Comparison of ENCODE assay signal across 11 cellular contexts in genomic region chrX:39576081-39576701, GRCh38.
DNase-seq lines count a peak whose midpoint lies in the region; TF ChIP-seq lines count a peak whose summit lies in the region.
"Had no signal": no experiment of that assay in that cellular context is flagged by ENCODE, and none has a peak within 500 bp of the region (broad histone marks: within the 10 kb centered on the region; RNA-seq: fewer than 3 reads in every experiment).

No MANE protein-coding gene starts in this region.

- H2AK5ac ChIP-seq in neuronal stem cell (ENCODE audit: low read depth, low read length) = no peak overlapping the region

- no peak overlapping the region for H3K23ac ChIP-seq in neuronal stem cell (ENCODE audit: low read depth, low read length, poor library complexity)

- no TSS peak for BruUV-seq in Calu3 (replicated peaks; lab: Mats Ljungman, UMichigan)

- no peaks in the 10 kb centered on the region for H3K36me3 Mint-ChIP-seq in Calu3 (ENCODE audit: insufficient read depth, unreplicated experiment)

- H3K9me3 ChIP-seq in BE2C = no peaks in the 10 kb centered on the region
- H3K9me3 ChIP-seq in HAP-1 = no peaks in the 10 kb centered on the region
- no peaks in the 10 kb centered on the region for H3K9me3 ChIP-seq in neuronal stem cell (replicated peaks in 1 of 2; ENCODE audit: control insufficient read depth in 2 of 2, insufficient read depth in 1 of 2, low read depth in 1 of 2, low read length in 2 of 2)

- CTCF ChIA-PET in Calu3 (lab: Charles Lee) = no interaction called here

- H3K4me1 Mint-ChIP-seq in Calu3 (ENCODE audit: low read depth, unreplicated experiment) = no peaks in the 10 kb centered on the region

- DNase-seq in BE2C (peak; percentile 66), NCI-H1417 treated with DMSO at 0.1 percent for 48 hours (lab: John Stamatoyannopoulos, UW) (peak; percentile 68), NCI-H774 (lab: John Stamatoyannopoulos, UW) (peak; percentile 25), kidney tubule cell (ENCODE audit: low spot score) (peak; percentile 6), HAP-1 (ENCODE audit: low spot score in 2 of 2) (no peak), neuronal stem cell (ENCODE audit: low spot score) (no peak), Calu3 (no peak)
- no peak for DNase-seq in activated CD8-positive, alpha-beta memory T cell treated with anti-CD3 and anti-CD28 coated beads, Interleukin-2, amount 50 U/mL, for 48 hours
- DNase-seq: GDM1, PC-3 had no signal

- no peak overlapping the region for H2BK5ac ChIP-seq in neuronal stem cell (ENCODE audit: low read length)

- H3K4me3 Mint-ChIP-seq in Calu3 (ENCODE audit: low read depth, unreplicated experiment) = no peak overlapping the region
- H3K4me3 Mint-ChIP-seq: neural crest cell had no signal

- intact Hi-C loops in Calu3 (cut with micrococcal nuclease; ENCODE audit: unreplicated experiment) = no loop called here

- no CpG with 5 or more reads among the region's 22 CpGs for WGBS in neuronal stem cell (ENCODE audit: extremely low coverage in 2 of 2, insufficient read length in 2 of 2, insufficient replicate concordance in 1 of 2), 2 donors

- H3K4me1 ChIP-seq in BE2C (peaks cover 15% of the 10 kb centered on the region), HAP-1 (no peaks in the 10 kb centered on the region), neuronal stem cell (ENCODE audit: control insufficient read depth in 2 of 2, insufficient read depth in 1 of 2, low read depth in 1 of 2, low read length in 2 of 2) (peaks cover 0 to 3% of the 10 kb centered on the region in 2 donors)

- H2BK12ac ChIP-seq in neuronal stem cell (ENCODE audit: low read length) = no peak overlapping the region

- H3K4me2 ChIP-seq in neuronal stem cell (ENCODE audit: insufficient read depth, low read length, poor library complexity, severe bottlenecking) = no peak overlapping the region

- H3K79me1 ChIP-seq in neuronal stem cell (ENCODE audit: low read depth, low read length) = no peaks in the 10 kb centered on the region

- H2BK120ac ChIP-seq in neuronal stem cell (ENCODE audit: low read depth, low read length) = no peak overlapping the region

- H3K9ac ChIP-seq in neuronal stem cell (ENCODE audit: low read depth, low read length, poor library complexity) = no peak overlapping the region

- H2AFZ ChIP-seq in neuronal stem cell (ENCODE audit: low read length) = no peak overlapping the region

- no peaks in the 10 kb centered on the region for H3K9me3 Mint-ChIP-seq in Calu3 (ENCODE audit: low read depth, unreplicated experiment)
- H3K9me3 Mint-ChIP-seq: neural crest cell had no signal

- H3K27me3 ChIP-seq in BE2C (no peaks in the 10 kb centered on the region), HAP-1 (ENCODE audit: low read depth) (no peaks in the 10 kb centered on the region), neuronal stem cell (ENCODE audit: control insufficient read depth in 3 of 3, insufficient read depth in 3 of 3, low read depth in 1 of 3, low read length in 3 of 3) (peaks cover 0 to 47% (median 0%) of the 10 kb centered on the region in 3 experiments)

- H4K8ac ChIP-seq in neuronal stem cell (ENCODE audit: low read depth, low read length) = no peak overlapping the region

- no peak overlapping the region for H3K18ac ChIP-seq in neuronal stem cell (ENCODE audit: low read length)

- H3K14ac ChIP-seq in neuronal stem cell (ENCODE audit: low read length) = no peak overlapping the region

- no peak overlapping the region for H2BK15ac ChIP-seq in neuronal stem cell (ENCODE audit: low read length)

- TF ChIP-seq CTCF in BE2C (IDR thresholded peaks at IDR 0.05; ENCODE audit: low read depth, low read length) = peak; percentile 15
- TF ChIP-seq CTCF in Calu3 (IDR thresholded peaks at IDR 0.05; ENCODE audit: unreplicated experiment) = no peak

- H3K4me3 ChIP-seq in BE2C (ENCODE audit: low read depth, low read length) (peak overlapping the region; percentile 27), HAP-1 (no peak overlapping the region), neuronal stem cell (ENCODE audit: low read length in 2 of 2) (no peak overlapping the region)

- H3K4ac ChIP-seq in neuronal stem cell (ENCODE audit: low read length) = no peak overlapping the region

- H3K27me3 Mint-ChIP-seq in Calu3 (ENCODE audit: unreplicated experiment) = peaks cover 32% of the 10 kb centered on the region

- in situ Hi-C loops in HAP-1 (cut with MboI; ENCODE audit: low sequenced_read_pairs) = no loop called here

- H3K36me3 ChIP-seq in BE2C (no peaks in the 10 kb centered on the region), HAP-1 (replicated peaks) (no peaks in the 10 kb centered on the region), neuronal stem cell (replicated peaks in 1 of 2; ENCODE audit: control insufficient read depth in 2 of 2, insufficient read depth in 2 of 2, low read length in 2 of 2) (no peaks in the 10 kb centered on the region)

- H3K27ac Mint-ChIP-seq in Calu3 (ENCODE audit: unreplicated experiment) = no peak overlapping the region

- no peak overlapping the region for H4K91ac ChIP-seq in neuronal stem cell (ENCODE audit: low read depth, low read length, poor library complexity)

- no peak overlapping the region for H3K27ac ChIP-seq in neuronal stem cell (replicated peaks; ENCODE audit: low read length)

Comparison
In these comparisons a context has a peak if more than half of its experiments do, and no peak if none do; other contexts are left out.
1. DNase-seq: peak in BE2C (single experiment), NCI-H1417 treated with DMSO at 0.1 percent for 48 hours (single experiment), NCI-H774 (single experiment) and kidney tubule cell (single experiment); none in HAP-1 (0 of 2), neuronal stem cell (single experiment), Calu3 (single experiment) and activated CD8-positive, alpha-beta memory T cell treated with anti-CD3 and anti-CD28 coated beads, Interleukin-2, amount 50 U/mL, for 48 hours (single experiment).